In the genomic region with DNA sequence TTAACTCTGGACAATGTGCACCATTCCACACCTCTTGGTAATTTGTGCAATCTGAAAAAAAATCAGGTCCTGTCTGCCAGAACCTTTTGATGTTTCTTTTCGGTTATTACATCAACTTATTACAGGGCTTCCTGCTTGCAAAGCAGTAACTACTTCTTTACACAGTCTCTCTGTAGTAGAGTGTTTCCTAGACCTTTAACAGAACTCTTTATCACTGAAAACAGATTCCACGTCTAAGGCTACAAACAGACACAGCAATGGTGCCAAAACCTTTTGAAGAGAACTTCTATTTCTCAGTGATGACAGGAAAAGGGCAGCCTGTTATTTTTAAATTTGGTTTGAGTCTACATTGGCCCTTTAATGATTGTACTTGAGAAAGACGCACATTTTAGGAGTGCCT, we compare ENCODE assay signal across 27 cellular contexts.
"Had no signal": no experiment of that assay in that cellular context is flagged by ENCODE, and none has a peak within 500 bp of the region (broad histone marks: within the 10 kb centered on the region; RNA-seq: fewer than 3 reads in every experiment).

No MANE protein-coding gene starts in this region.

- H3K4me3 Mint-ChIP-seq: mesothelial cell of epicardium; naive B cell; natural killer cell; stimulated activated naive B cell treated with anti-CD40 and anti-IgM and Interleukin-4, amounts not matched to agents 10 μg/mL and 1 μg/mL and 100 μg/mL, for 72 hours had no signal

- H3K27ac Mint-ChIP-seq: mesothelial cell of epicardium; naive B cell; natural killer cell; progenitor cell of endocrine pancreas; stimulated activated naive B cell treated with anti-CD40 and anti-IgM and Interleukin-4, amounts not matched to agents 10 μg/mL and 1 μg/mL and 100 μg/mL, for 72 hours had no signal

- H3K36me3 ChIP-seq: heart left ventricle, lower lobe of right lung, neutrophil, right atrium auricular region, right lobe of liver, stomach, thyroid gland, transverse colon, upper lobe of left lung, vagina had no signal

- H3K9me3 ChIP-seq: lower lobe of right lung, right atrium auricular region, right lobe of liver, stomach, testis, thyroid gland, transverse colon, upper lobe of left lung, vagina had no signal

- H2AFZ ChIP-seq: parathyroid adenoma had no signal

- H3K27me3 ChIP-seq: heart left ventricle, neutrophil, right atrium auricular region, right lobe of liver, stomach, testis, thyroid gland, transverse colon, upper lobe of left lung, vagina had no signal

- ATAC-seq: left lobe of liver; lower lobe of right lung; natural killer cell; right lobe of liver; stimulated activated naive B cell treated with anti-CD40 and anti-IgM and Interleukin-4, amounts not matched to agents 10 μg/mL and 1 μg/mL and 100 μg/mL, for 72 hours; stimulated activated naive CD8-positive, alpha-beta T cell treated with anti-CD3 and anti-CD28 coated beads, Interleukin-15, Interleukin-2, amounts not matched to agents 100 U/mL and 50 U/mL, for 24 hours had no signal

- DNase-seq: heart left ventricle; islet precursor cell; lower lobe of right lung; mammary epithelial cell; mesenchymal stem cell; naive B cell; natural killer cell; occipital lobe; right lobe of liver; stimulated activated CD4-positive, alpha-beta T cell treated with anti-CD3 and anti-CD28 coated beads, Interleukin-12 subunit alpha, Interleukin-12 subunit beta, amount 100 ng/mL, for 4 hours; stimulated activated CD4-positive, alpha-beta T cell treated with anti-CD3 and anti-CD28 coated beads, Interleukin-15, amount 100 ng/mL, for 24 hours; stimulated activated CD4-positive, alpha-beta T cell treated with anti-CD3 and anti-CD28 coated beads, Interleukin-2, amount 100 ng/mL, for 24 hours; stimulated activated CD4-positive, alpha-beta T cell treated with anti-CD3 and anti-CD28 coated beads, Interleukin-4, amount 100 ng/mL, for 1 hour; stimulated activated naive B cell treated with anti-CD40 and anti-IgM and Interleukin-4, amounts not matched to agents 10 μg/mL and 1 μg/mL and 100 μg/mL, for 72 hours; stimulated activated naive CD8-positive, alpha-beta T cell treated with anti-CD3 and anti-CD28 coated beads, Interleukin-15, Interleukin-2, amounts not matched to agents 100 U/mL and 50 U/mL, for 24 hours; stomach; testis; thyroid gland; transverse colon; upper lobe of left lung had no signal

- H3K4me1 ChIP-seq: heart left ventricle, lower lobe of right lung, parathyroid adenoma, right atrium auricular region, right lobe of liver, stomach, testis, thyroid gland, transverse colon, upper lobe of left lung, vagina had no signal

- H3K9me3 Mint-ChIP-seq: mesothelial cell of epicardium; stimulated activated naive B cell treated with anti-CD40 and anti-IgM and Interleukin-4, amounts not matched to agents 10 μg/mL and 1 μg/mL and 100 μg/mL, for 72 hours had no signal

- H3K36me3 Mint-ChIP-seq: mesothelial cell of epicardium; naive B cell; stimulated activated naive B cell treated with anti-CD40 and anti-IgM and Interleukin-4, amounts not matched to agents 10 μg/mL and 1 μg/mL and 100 μg/mL, for 72 hours had no signal

- H3K27me3 Mint-ChIP-seq: naive B cell; progenitor cell of endocrine pancreas; stimulated activated naive B cell treated with anti-CD40 and anti-IgM and Interleukin-4, amounts not matched to agents 10 μg/mL and 1 μg/mL and 100 μg/mL, for 72 hours had no signal

- H3K4me3 ChIP-seq: heart left ventricle, lower lobe of right lung, right atrium auricular region, right lobe of liver, stomach, testis, thyroid gland, transverse colon, upper lobe of left lung, vagina had no signal

- H3K4me1 Mint-ChIP-seq: naive B cell; natural killer cell; stimulated activated naive B cell treated with anti-CD40 and anti-IgM and Interleukin-4, amounts not matched to agents 10 μg/mL and 1 μg/mL and 100 μg/mL, for 72 hours had no signal

- H3K27ac ChIP-seq: heart left ventricle, lower lobe of right lung, neutrophil, parathyroid adenoma, right atrium auricular region, right lobe of liver, stomach, testis, thyroid gland, transverse colon, upper lobe of left lung, vagina had no signal

- H3K79me2 ChIP-seq: parathyroid adenoma had no signal

- H3K9ac ChIP-seq: parathyroid adenoma had no signal
